ENCODE assay signal across 8 cellular contexts in genomic region chr1:74197657-74198552, GRCh38. TPM values are rescaled to one million over a fixed set of nuclear protein-coding genes. Genes with fewer than 3 reads are reported as not detected.
DNase-seq lines count a peak whose midpoint lies in the region; ATAC-seq and TF ChIP-seq lines count a peak whose summit lies in the region.

Gene FPGT, plus strand, starts transcription at chr1:74198242. Its CDS starts 37 bp downstream, at chr1:74198279.
Gene LRRIQ3, minus strand, starts transcription at chr1:74198176. Its CDS starts 14,492 bp downstream, at chr1:74183684.

- H3K27me3 ChIP-seq in HAP-1 (ENCODE audit: low read depth): no peaks in the 10 kb centered on the region
- H3K27me3 ChIP-seq in MG63: no peaks in the 10 kb centered on the region

- peak within 1 kb of the TSS; percentile 92 to 98 (median 94) for H3K27ac Mint-ChIP-seq in nephron

- H3K4me3 Mint-ChIP-seq in nephron: peak within 1 kb of the TSS; percentile 88 to 93 (median 89)

- no peaks in the 10 kb centered on the region for H3K9me3 ChIP-seq in HAP-1
- no peaks in the 10 kb centered on the region for H3K9me3 ChIP-seq in MG63

- no peak for TF ChIP-seq CTCF in nephron (IDR thresholded peaks at IDR 0.05; ENCODE audit: unreplicated experiment in 3 of 3)

- H3K36me3 ChIP-seq in HAP-1 (replicated peaks): 0 out of 2 replicates have a peak, but pooled peaks cover 2% of the 10 kb centered on the region
- H3K36me3 ChIP-seq in MG63: peaks cover 7% of the 10 kb centered on the region

- H3K27me3 Mint-ChIP-seq in nephron (ENCODE audit: low read depth): no peaks in the 10 kb centered on the region

- peak; percentile 98 for ATAC-seq in stimulated activated naive CD8-positive, alpha-beta T cell treated with anti-CD3 and anti-CD28 coated beads, Interleukin-15, Interleukin-2, amounts not matched to agents 100 U/mL and 50 U/mL, for 24 hours

- H3K4me3 ChIP-seq in HAP-1 (peak within 1 kb of the TSS; percentile 49), MG63 (peak within 1 kb of the TSS; percentile 87)

- H3K4me1 Mint-ChIP-seq in nephron: peaks cover 10% of the 10 kb centered on the region

- no peaks in the 10 kb centered on the region for H3K9me3 Mint-ChIP-seq in nephron

- in situ Hi-C loops in G401 (cut with HindIII; ENCODE audit: low sequenced_read_pairs) (no loop called here), HAP-1 (cut with MboI; ENCODE audit: low sequenced_read_pairs) (no loop called here)

- H3K36me3 Mint-ChIP-seq in nephron (ENCODE audit: low read depth): peaks cover 7% of the 10 kb centered on the region

- peak; percentile 98 for DNase-seq in G401 (ENCODE audit: low spot score)
- DNase-seq in HAP-1 (ENCODE audit: low spot score in 2 of 2): peak; percentile 85 to 96
- DNase-seq in MG63: peak; percentile 86
- DNase-seq in SHP77 (lab: John Stamatoyannopoulos, UW): peak; percentile 94 to 96
- peak; percentile 94 for DNase-seq in activated gamma-delta T cell (lab: John Stamatoyannopoulos, UW)
- DNase-seq in fibroblast of the conjunctiva (ENCODE audit: low read depth): peak; percentile 93
- peak; percentile 98 for DNase-seq in stimulated activated naive CD8-positive, alpha-beta T cell treated with anti-CD3 and anti-CD28 coated beads, Interleukin-15, Interleukin-2, amounts not matched to agents 100 U/mL and 50 U/mL, for 24 hours

- peaks cover 8% of the 10 kb centered on the region for H3K4me1 ChIP-seq in HAP-1

RNA-seq across cellular contexts. Expression of gene FPGT, which starts in this region (rescaled TPM):
- 17.9 and 29.9 TPM in 2 replicates for total RNA-seq in G401 (2014; rRNA removed; shearing (Covaris generic))
- 14.2 and 43.9 TPM in 2 replicates for total RNA-seq in MG63 (2014; rRNA removed; shearing (Covaris generic); ENCODE audit: low replicate concordance)

RNA-seq across cellular contexts. Expression of gene LRRIQ3, which starts in this region (rescaled TPM):
- total RNA-seq in G401 (2014; rRNA removed; shearing (Covaris generic)): 0.14 and 0.74 TPM in 2 replicates
- 0.12 and 0.16 TPM in 2 replicates for total RNA-seq in MG63 (2014; rRNA removed; shearing (Covaris generic); ENCODE audit: low replicate concordance)

Comparison
In these comparisons a context has a peak if more than half of its experiments do, and no peak if none do; other contexts are left out.
1. Peak in every context shown above with its lines: DNase-seq, ATAC-seq and H3K4me3 ChIP-seq.